In genomic region chr4:139223682-139224317, GRCh38 we compare ENCODE assay signal across 10 cellular contexts. TPM values are rescaled to one million over a fixed set of nuclear protein-coding genes. Genes with fewer than 3 reads are reported as not detected.
DNase-seq lines count a peak whose midpoint lies in the region; ATAC-seq, FAIRE-seq and TF ChIP-seq lines count a peak whose summit lies in the region.
"Had no signal": no experiment of that assay in that cellular context is flagged by ENCODE, and none has a peak within 500 bp of the region (broad histone marks: within the 10 kb centered on the region; RNA-seq: fewer than 3 reads in every experiment).

No MANE protein-coding gene starts in this region.

- no peak overlapping the region for H3K4me3 Mint-ChIP-seq in activated CD4-positive, alpha-beta T cell treated with anti-CD3 and anti-CD28 coated beads, Interleukin-2, amount 10 ng/mL, durations not matched to agents 24 days and 14 days
- H3K4me3 Mint-ChIP-seq in activated CD4-positive, alpha-beta T cell treated with anti-CD3 and anti-CD28 coated beads, Interleukin-2, amount 10 ng/mL, durations not matched to agents 7 days and 5 days = no peak overlapping the region

- no TSS peak for BruUV-seq in mammary epithelial cell (replicated peaks; lab: Mats Ljungman, UMichigan)

- TF ChIP-seq CTCF in mammary epithelial cell (conservative IDR thresholded peaks at IDR 0.05 in 1 of 2, IDR thresholded peaks at IDR 0.05 in 1 of 2; ENCODE audit: extremely low read depth in 1 of 2, insufficient read depth in 1 of 2, low read depth in 1 of 2, low read length in 2 of 2) = no peak
- TF ChIP-seq CTCF in retinal pigment epithelial cell (conservative IDR thresholded peaks at IDR 0.05; ENCODE audit: low read depth, low read length) = no peak

- no peak for DNase-seq in activated CD4-positive, alpha-beta T cell treated with anti-CD3 and anti-CD28 coated beads, Interleukin-2, amount 10 ng/mL, durations not matched to agents 24 days and 14 days
- DNase-seq in activated CD4-positive, alpha-beta T cell treated with anti-CD3 and anti-CD28 coated beads, Interleukin-2, amount 10 ng/mL, durations not matched to agents 7 days and 5 days = no peak
- DNase-seq in MG63 (peak; percentile 78), mammary epithelial cell (peak; percentile 77), retinal pigment epithelial cell (ENCODE audit: low read depth) (peak; percentile 12), frontal cortex (ENCODE audit: low spot score in 2 of 2) (no peak), OCI-M2 (lab: John Stamatoyannopoulos, UW; ENCODE audit: unreplicated experiment) (no peak)
- DNase-seq: activated naive CD4-positive, alpha-beta T cell treated with anti-CD3 and anti-CD28 coated beads, Interleukin-2, amount 50 U/mL, for 16 hours had no signal

- no peak for ATAC-seq in activated CD4-positive, CD25-positive, alpha-beta regulatory T cell treated with anti-CD3 and anti-CD28 coated beads, Interleukin-2, amount 50 U/mL, for 24 hours

- H3K27ac Mint-ChIP-seq in activated CD4-positive, alpha-beta T cell treated with anti-CD3 and anti-CD28 coated beads, Interleukin-2, amount 10 ng/mL, durations not matched to agents 24 days and 14 days = peak overlapping the region; percentile 6
- no peak overlapping the region for H3K27ac Mint-ChIP-seq in activated CD4-positive, alpha-beta T cell treated with anti-CD3 and anti-CD28 coated beads, Interleukin-2, amount 10 ng/mL, durations not matched to agents 7 days and 5 days

- H3K27ac ChIP-seq in mammary epithelial cell (ENCODE audit: insufficient read depth, low read depth, low read length) = no peak overlapping the region
- H3K27ac ChIP-seq: uterus had no signal

- H4K20me1 ChIP-seq in mammary epithelial cell (ENCODE audit: insufficient read depth, low read length) = no peaks in the 10 kb centered on the region

- CTCF ChIA-PET in activated CD4-positive, alpha-beta T cell treated with anti-CD3 and anti-CD28 coated beads, Interleukin-2, amount 10 ng/mL, durations not matched to agents 7 days and 5 days (lab: Charles Lee) = interaction anchor here (0.7 to 1.2 kb wide), 3 partner anchors 43 to 333 kb away, joined by 3 to 4 read pairs (median 4); no protein-coding TSS in a partner anchor
- CTCF ChIA-PET in mammary epithelial cell (lab: Charles Lee; ENCODE audit: low non-redundant PET) = no interaction called here

- peak overlapping the region; percentile 60 for H2AFZ ChIP-seq in mammary epithelial cell (ENCODE audit: low read depth, low read length)

- WGBS in mammary epithelial cell (ENCODE audit: low coverage, missing lambda C conversion rate) = 22% methylated on average over 1 of the region's 2 CpGs

- H3K9ac ChIP-seq in mammary epithelial cell (ENCODE audit: insufficient read depth, low read length) = no peak overlapping the region

- intact Hi-C loops in activated CD4-positive, alpha-beta T cell treated with anti-CD3 and anti-CD28 coated beads, Interleukin-2, amount 10 ng/mL, durations not matched to agents 24 days and 14 days (cut with micrococcal nuclease) = loop anchor here (5.0 kb wide), 1 partner anchor 44 kb away; no protein-coding TSS in a partner anchor
- intact Hi-C loops in mammary epithelial cell (cut with micrococcal nuclease) = loop anchor here (10.0 kb wide), 1 partner anchor 151 kb away; no protein-coding TSS in a partner anchor

- peaks cover 5% of the 10 kb centered on the region for H3K4me1 ChIP-seq in mammary epithelial cell (ENCODE audit: insufficient read depth, low read length)
- H3K4me1 ChIP-seq: uterus had no signal

- peaks cover 10% of the 10 kb centered on the region for H3K4me1 Mint-ChIP-seq in activated CD4-positive, alpha-beta T cell treated with anti-CD3 and anti-CD28 coated beads, Interleukin-2, amount 10 ng/mL, durations not matched to agents 24 days and 14 days
- peaks cover 16% of the 10 kb centered on the region for H3K4me1 Mint-ChIP-seq in activated CD4-positive, alpha-beta T cell treated with anti-CD3 and anti-CD28 coated beads, Interleukin-2, amount 10 ng/mL, durations not matched to agents 7 days and 5 days

- H3K36me3 ChIP-seq in MG63 (no peaks in the 10 kb centered on the region), mammary epithelial cell (ENCODE audit: insufficient read depth, low read length) (no peaks in the 10 kb centered on the region)
- H3K36me3 ChIP-seq: uterus had no signal

- dilution Hi-C loops in mammary epithelial cell (cut with HindIII; ENCODE audit: low sequenced_read_pairs) = no loop called here

- H3K27me3 ChIP-seq in MG63 (no peaks in the 10 kb centered on the region), mammary epithelial cell (ENCODE audit: insufficient read depth, low read length) (no peaks in the 10 kb centered on the region)
- H3K27me3 ChIP-seq: uterus had no signal

- in situ Hi-C loops in mammary epithelial cell (cut with MboI; ENCODE audit: low sequenced_read_pairs in 2 of 2) = no loop called here

- H3K27me3 Mint-ChIP-seq in activated CD4-positive, alpha-beta T cell treated with anti-CD3 and anti-CD28 coated beads, Interleukin-2, amount 10 ng/mL, durations not matched to agents 24 days and 14 days = no peaks in the 10 kb centered on the region
- no peaks in the 10 kb centered on the region for H3K27me3 Mint-ChIP-seq in activated CD4-positive, alpha-beta T cell treated with anti-CD3 and anti-CD28 coated beads, Interleukin-2, amount 10 ng/mL, durations not matched to agents 7 days and 5 days

- POLR2A ChIA-PET in activated CD4-positive, alpha-beta T cell treated with anti-CD3 and anti-CD28 coated beads, Interleukin-2, amount 10 ng/mL, durations not matched to agents 7 days and 5 days (lab: Charles Lee) = no interaction called here

- H3K4me3 ChIP-seq in MG63 (no peak overlapping the region), mammary epithelial cell (replicated peaks in 1 of 3; ENCODE audit: insufficient read depth in 1 of 3, low read depth in 2 of 3, low read length in 3 of 3) (no peak overlapping the region), retinal pigment epithelial cell (ENCODE audit: low read length) (no peak overlapping the region)
- H3K4me3 ChIP-seq: uterus had no signal

- H3K9me3 Mint-ChIP-seq in activated CD4-positive, alpha-beta T cell treated with anti-CD3 and anti-CD28 coated beads, Interleukin-2, amount 10 ng/mL, durations not matched to agents 24 days and 14 days = no peaks in the 10 kb centered on the region
- H3K9me3 Mint-ChIP-seq in activated CD4-positive, alpha-beta T cell treated with anti-CD3 and anti-CD28 coated beads, Interleukin-2, amount 10 ng/mL, durations not matched to agents 7 days and 5 days = no peaks in the 10 kb centered on the region

- no peaks in the 10 kb centered on the region for H3K9me3 ChIP-seq in MG63
- H3K9me3 ChIP-seq in mammary epithelial cell (replicated peaks; ENCODE audit: insufficient read depth, low read length) = no peaks in the 10 kb centered on the region
- H3K9me3 ChIP-seq: uterus had no signal

- FAIRE-seq in frontal cortex (lab: Jason Lieb, UNC) = no peak

- H3K4me2 ChIP-seq in mammary epithelial cell (ENCODE audit: insufficient read depth, low read depth, low read length) = no peak overlapping the region

- no peaks in the 10 kb centered on the region for H3K79me2 ChIP-seq in mammary epithelial cell (ENCODE audit: insufficient read depth, low read length)

- H3K36me3 Mint-ChIP-seq in activated CD4-positive, alpha-beta T cell treated with anti-CD3 and anti-CD28 coated beads, Interleukin-2, amount 10 ng/mL, durations not matched to agents 24 days and 14 days (ENCODE audit: low read depth) = no peaks in the 10 kb centered on the region
- H3K36me3 Mint-ChIP-seq in activated CD4-positive, alpha-beta T cell treated with anti-CD3 and anti-CD28 coated beads, Interleukin-2, amount 10 ng/mL, durations not matched to agents 7 days and 5 days (ENCODE audit: low read depth) = no peaks in the 10 kb centered on the region

RNA-seq across cellular contexts. Expression of gene ELF2, which starts 46.8 kb away (rescaled TPM):
- 30.1 and 30.5 TPM in 2 replicates for total RNA-seq in activated CD4-positive, alpha-beta T cell treated with anti-CD3 and anti-CD28 coated beads, Interleukin-2, amount 10 ng/mL, durations not matched to agents 24 days and 14 days
- 10 to 100 TPM; 44.5 to 50.6 TPM for total RNA-seq in activated CD4-positive, alpha-beta T cell treated with anti-CD3 and anti-CD28 coated beads, Interleukin-2, amount 10 ng/mL, durations not matched to agents 7 days and 5 days
- 16.4 and 19.0 TPM in 2 replicates for total RNA-seq in MG63 (2014; rRNA removed; shearing (Covaris generic); ENCODE audit: low replicate concordance)
- total RNA-seq in mammary epithelial cell (10 to 100 TPM; 23.8 to 34.0 TPM), frontal cortex (141 TPM)
- polyA plus RNA-seq in mammary epithelial cell = 16.1 TPM
- polyA minus RNA-seq in mammary epithelial cell = 33.1 TPM

RNA-seq across cellular contexts. Expression of gene MGARP, which starts 56.2 kb away (rescaled TPM):
- 0.14 and 0.21 TPM in 2 replicates for total RNA-seq in activated CD4-positive, alpha-beta T cell treated with anti-CD3 and anti-CD28 coated beads, Interleukin-2, amount 10 ng/mL, durations not matched to agents 24 days and 14 days
- under 1 TPM; 0.21 to 0.25 TPM for total RNA-seq in activated CD4-positive, alpha-beta T cell treated with anti-CD3 and anti-CD28 coated beads, Interleukin-2, amount 10 ng/mL, durations not matched to agents 7 days and 5 days
- total RNA-seq in MG63 (2014; rRNA removed; shearing (Covaris generic); ENCODE audit: low replicate concordance) = 105 and 125 TPM in 2 replicates
- total RNA-seq in mammary epithelial cell (1 to 10 TPM; 4.7 to 5.5 TPM), frontal cortex (0.82 TPM)
- polyA plus RNA-seq in mammary epithelial cell = 2.7 TPM
- not detected for polyA minus RNA-seq in mammary epithelial cell

Comparison
In these comparisons a context has a peak if more than half of its experiments do, and no peak if none do; other contexts are left out.
1. DNase-seq: peak in MG63 (single experiment), mammary epithelial cell (single experiment) and retinal pigment epithelial cell (single experiment); none in activated CD4-positive, alpha-beta T cell treated with anti-CD3 and anti-CD28 coated beads, Interleukin-2, amount 10 ng/mL, durations not matched to agents 24 days and 14 days (single experiment), activated CD4-positive, alpha-beta T cell treated with anti-CD3 and anti-CD28 coated beads, Interleukin-2, amount 10 ng/mL, durations not matched to agents 7 days and 5 days (single experiment), frontal cortex (0 of 2) and OCI-M2 (single experiment).
2. RNA of gene MGARP, which starts 56.2 kb away (total RNA-seq): 105 to 125 TPM in MG63; 4.7 to 5.5 TPM in mammary epithelial cell, 0.82 TPM in frontal cortex (single experiment), 0.21 to 0.25 TPM in activated CD4-positive, alpha-beta T cell treated with anti-CD3 and anti-CD28 coated beads, Interleukin-2, amount 10 ng/mL, durations not matched to agents 7 days and 5 days and 0.14 to 0.21 TPM in activated CD4-positive, alpha-beta T cell treated with anti-CD3 and anti-CD28 coated beads, Interleukin-2, amount 10 ng/mL, durations not matched to agents 24 days and 14 days; every median in the first group is over 10 times any median in the second.